Comparison of ENCODE assay signal across 16 cellular contexts in genomic region chr6:71410164-71410566, GRCh38.
DNase-seq lines count a peak whose midpoint lies in the region; ATAC-seq, FAIRE-seq and TF ChIP-seq lines count a peak whose summit lies in the region.
"Had no signal": no experiment of that assay in that cellular context is flagged by ENCODE, and none has a peak within 500 bp of the region (broad histone marks: within the 10 kb centered on the region; RNA-seq: fewer than 3 reads in every experiment).

No MANE protein-coding gene starts in this region.

- dilution Hi-C loops in keratinocyte (cut with MboI; ENCODE audit: extremely low pct_ligation_motif_present, low sequenced_read_pairs) = no loop called here

- H3K27ac ChIP-seq in BLaER1 (peak overlapping the region; percentile 50; the same call in 1 of the 2 replicates), keratinocyte (ENCODE audit: control insufficient read depth, insufficient read depth, low read length) (peak overlapping the region; percentile 86)

- ATAC-seq in GM19438 (IDR thresholded peaks at IDR 0.05; ENCODE audit: low read depth, unreplicated experiment) (peak; percentile 74), HG02885 (IDR thresholded peaks at IDR 0.05; ENCODE audit: poor library complexity, unreplicated experiment) (no peak), HG03095 (IDR thresholded peaks at IDR 0.05; ENCODE audit: unreplicated experiment) (no peak)
- ATAC-seq: T-helper 17 cell had no signal

- peak overlapping the region; percentile 58 for H3K4me2 ChIP-seq in BLaER1
- no peak overlapping the region for H3K4me2 ChIP-seq in keratinocyte (ENCODE audit: control insufficient read depth, extremely low read depth, insufficient read depth, low read depth, low read length)

- H3K9ac ChIP-seq in BLaER1 = no peak overlapping the region
- H3K9ac ChIP-seq in keratinocyte (ENCODE audit: control insufficient read depth, extremely low read depth, insufficient read depth, low read length) = no peak overlapping the region

- no peak overlapping the region for H2AFZ ChIP-seq in keratinocyte (ENCODE audit: control insufficient read depth, low read length)

- TF ChIP-seq CTCF in keratinocyte (optimal IDR thresholded peaks at IDR 0.05 in 1 of 3, IDR thresholded peaks at IDR 0.05 in 1 of 3, conservative IDR thresholded peaks at IDR 0.05 in 1 of 3; ENCODE audit: extremely low read depth in 1 of 3, insufficient read depth in 2 of 3, low read length in 3 of 3) = no peak

- H3K79me2 ChIP-seq in keratinocyte (ENCODE audit: control insufficient read depth, insufficient read depth, low read length) = peaks cover 46% of the 10 kb centered on the region

- H3K27me3 ChIP-seq in BLaER1 (no peaks in the 10 kb centered on the region), keratinocyte (ENCODE audit: control insufficient read depth, extremely low read depth, insufficient read depth, low read length) (no peaks in the 10 kb centered on the region)

- H4K20me1 ChIP-seq in BLaER1 (no peaks in the 10 kb centered on the region), keratinocyte (ENCODE audit: control insufficient read depth, extremely low read depth, insufficient read depth, low read length) (no peaks in the 10 kb centered on the region)

- H3K36me3 ChIP-seq in BLaER1 = no peaks in the 10 kb centered on the region
- H3K36me3 ChIP-seq in keratinocyte (ENCODE audit: control insufficient read depth in 2 of 2, extremely low read depth in 1 of 2, insufficient read depth in 2 of 2, low read length in 2 of 2) = peaks cover 14 to 29% of the 10 kb centered on the region in 2 experiments

- peak; percentile 94 for FAIRE-seq in keratinocyte (lab: Jason Lieb, UNC)
- FAIRE-seq: colon, H1 had no signal

- no peaks in the 10 kb centered on the region for H3K9me1 ChIP-seq in keratinocyte (ENCODE audit: control insufficient read depth, extremely low read depth, insufficient read depth, low read length)

- DNase-seq in M059J (ENCODE audit: low read depth) (peak; percentile 66), keratinocyte (ENCODE audit: low read depth, low spot score) (peak; percentile 89), HUDEP-2 (lab: John Stamatoyannopoulos, UW; ENCODE audit: unreplicated experiment in 76 of 76) (no peak), pons (ENCODE audit: low spot score) (no peak)
- DNase-seq: activated CD4-positive, alpha-beta T cell treated with anti-CD3 and anti-CD28 coated beads, Interleukin-2, amount 50 U/mL, for 4 hours; activated naive CD4-positive, alpha-beta T cell treated with anti-CD3 and anti-CD28 coated beads, Interleukin-2, amount 50 U/mL, for 16 hours; EL; islet precursor cell; NCI-H2107; T-helper 17 cell had no signal

- H3K9me3 ChIP-seq in BLaER1 (peaks cover 30% of the 10 kb centered on the region), keratinocyte (ENCODE audit: control insufficient read depth, low read depth, low read length) (peaks cover 9% of the 10 kb centered on the region)

- H3K4me1 ChIP-seq in BLaER1 = peaks cover 40% of the 10 kb centered on the region
- H3K4me1 ChIP-seq in keratinocyte (ENCODE audit: control insufficient read depth, extremely low read depth, insufficient read depth, low read length) = peaks cover 58% of the 10 kb centered on the region

- H3K4me3 ChIP-seq in BLaER1 = peak overlapping the region; percentile 22; the same call in 1 of the 2 replicates
- peak overlapping the region in 1 of 3 experiments; percentile 9 for H3K4me3 ChIP-seq in keratinocyte (ENCODE audit: control insufficient read depth in 2 of 3, extremely low read depth in 1 of 3, insufficient read depth in 2 of 3, low read depth in 1 of 3, low read length in 3 of 3)

Comparison
In these comparisons a context has a peak if more than half of its experiments do, and no peak if none do; other contexts are left out.
1. DNase-seq: peak in M059J (single experiment) and keratinocyte (single experiment); none in HUDEP-2 (0 of 76) and pons (single experiment).